Comparison of ENCODE assay signal across 16 cellular contexts in the genomic region with DNA sequence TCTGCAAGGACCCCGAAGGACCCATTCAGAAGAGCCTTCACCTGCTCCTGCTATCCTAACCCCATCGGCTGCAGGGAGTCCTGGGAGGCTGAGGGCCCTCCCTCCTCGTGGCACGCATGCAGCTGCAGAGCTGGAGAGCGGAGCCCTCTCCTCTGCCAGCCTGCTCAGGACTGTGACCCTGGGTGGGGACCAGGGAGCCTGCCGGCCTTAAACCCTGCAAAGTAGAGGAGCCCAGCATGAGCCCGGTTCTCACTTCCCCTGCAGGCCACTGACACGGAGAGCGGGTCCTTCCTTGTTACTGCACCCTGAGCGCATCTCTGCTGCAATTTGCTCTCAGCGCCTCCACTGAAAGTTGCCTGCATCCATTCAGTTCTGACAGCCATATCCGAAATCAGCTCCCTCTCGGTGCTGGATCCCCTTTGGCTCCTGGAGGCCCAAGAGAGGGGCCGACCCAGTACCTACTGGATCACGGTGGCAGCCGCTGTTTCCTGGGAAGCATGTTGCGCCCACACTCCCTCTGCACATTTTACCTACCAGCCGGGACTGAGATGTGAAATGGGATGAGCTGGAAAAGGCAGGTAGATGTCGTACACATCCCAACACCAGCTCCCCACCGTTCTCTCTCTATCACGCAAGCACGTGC.
DNase-seq lines count a peak whose midpoint lies in the region; ATAC-seq and TF ChIP-seq lines count a peak whose summit lies in the region.
"Had no signal": no experiment of that assay in that cellular context is flagged by ENCODE, and none has a peak within 500 bp of the region (broad histone marks: within the 10 kb centered on the region; RNA-seq: fewer than 3 reads in every experiment).

No MANE protein-coding gene starts in this region.

- H3K4me1 ChIP-seq in GM23338 (ENCODE audit: insufficient read depth) (peaks cover 7% of the 10 kb centered on the region), neuronal stem cell (ENCODE audit: control insufficient read depth in 2 of 2, insufficient read depth in 1 of 2, low read depth in 1 of 2, low read length in 2 of 2) (peaks cover 0 to 12% of the 10 kb centered on the region in 2 donors), vagina (no peaks in the 10 kb centered on the region)

- H3K36me3 ChIP-seq in GM23338 (ENCODE audit: insufficient read depth), result no peaks in the 10 kb centered on the region
- H3K36me3 ChIP-seq in neuronal stem cell (replicated peaks in 1 of 2; ENCODE audit: control insufficient read depth in 2 of 2, insufficient read depth in 2 of 2, low read length in 2 of 2), result no peaks in the 10 kb centered on the region
- no peaks in the 10 kb centered on the region for H3K36me3 ChIP-seq in vagina

- no CpG with 5 or more reads among the region's 22 CpGs for WGBS in neuronal stem cell (ENCODE audit: extremely low coverage in 2 of 2, insufficient read length in 2 of 2, insufficient replicate concordance in 1 of 2), 2 donors

- H3K27me3 ChIP-seq in GM23338 (ENCODE audit: insufficient read depth) (no peaks in the 10 kb centered on the region), neuronal stem cell (ENCODE audit: control insufficient read depth in 3 of 3, insufficient read depth in 3 of 3, low read depth in 1 of 3, low read length in 3 of 3) (no peaks in the 10 kb centered on the region), vagina (no peaks in the 10 kb centered on the region)

- intact Hi-C loops in vagina (cut with DNase I), result no loop called here

- H3K4me3 ChIP-seq in GM23338 (no peak overlapping the region), neuronal stem cell (ENCODE audit: low read length in 2 of 2) (no peak overlapping the region), vagina (no peak overlapping the region)
- H3K4me3 ChIP-seq: GM12878 had no signal

- no peak overlapping the region for H2BK120ac ChIP-seq in neuronal stem cell (ENCODE audit: low read depth, low read length)

- no peak for TF ChIP-seq POLR2A in vagina (IDR thresholded peaks at IDR 0.05)

- H4K91ac ChIP-seq in neuronal stem cell (ENCODE audit: low read depth, low read length, poor library complexity), result no peak overlapping the region

- no peaks in the 10 kb centered on the region for H4K20me1 ChIP-seq in GM23338 (replicated peaks; ENCODE audit: insufficient read depth)

- H3K9ac ChIP-seq in neuronal stem cell (ENCODE audit: low read depth, low read length, poor library complexity), result no peak overlapping the region

- H3K36me3 Mint-ChIP-seq in GM23338 (ENCODE audit: low read depth), result no peaks in the 10 kb centered on the region

- H3K9me3 ChIP-seq in neuronal stem cell (replicated peaks in 1 of 2; ENCODE audit: control insufficient read depth in 2 of 2, insufficient read depth in 1 of 2, low read depth in 1 of 2, low read length in 2 of 2) (no peaks in the 10 kb centered on the region), vagina (no peaks in the 10 kb centered on the region)

- peaks cover 26% of the 10 kb centered on the region for H3K4me1 Mint-ChIP-seq in GM23338
- H3K4me1 Mint-ChIP-seq: B cell had no signal

- H2AFZ ChIP-seq in GM23338, result no peak overlapping the region
- no peak overlapping the region for H2AFZ ChIP-seq in neuronal stem cell (ENCODE audit: low read length)

- no peak overlapping the region for H2BK5ac ChIP-seq in neuronal stem cell (ENCODE audit: low read length)

- peak overlapping the region; percentile 10 for H3K23ac ChIP-seq in neuronal stem cell (ENCODE audit: low read depth, low read length, poor library complexity)

- H2BK12ac ChIP-seq in neuronal stem cell (ENCODE audit: low read length), result no peak overlapping the region

- H3K27me3 Mint-ChIP-seq in GM23338 (ENCODE audit: insufficient read depth, low read depth, poor library complexity), result peaks cover 8% of the 10 kb centered on the region

- H3K9me3 Mint-ChIP-seq in GM23338, result no peaks in the 10 kb centered on the region
- H3K9me3 Mint-ChIP-seq: CD4-positive, alpha-beta T cell; HFFc6 had no signal

- H3K4me2 ChIP-seq in GM23338, result no peak overlapping the region
- H3K4me2 ChIP-seq in neuronal stem cell (ENCODE audit: insufficient read depth, low read length, poor library complexity, severe bottlenecking), result no peak overlapping the region

- H3K79me2 ChIP-seq in GM23338 (replicated peaks; ENCODE audit: insufficient read depth), result no peaks in the 10 kb centered on the region

- no peaks in the 10 kb centered on the region for H3F3A ChIP-seq in GM23338 (replicated peaks; ENCODE audit: low read depth)

- H3K4me3 Mint-ChIP-seq in GM23338, result no peak overlapping the region
- H3K4me3 Mint-ChIP-seq: B cell; CD4-positive, alpha-beta T cell; HFFc6 had no signal

- no peak overlapping the region for H3K27ac Mint-ChIP-seq in GM23338
- H3K27ac Mint-ChIP-seq: B cell; CD4-positive, alpha-beta T cell; HFFc6 had no signal

- H2AK5ac ChIP-seq in neuronal stem cell (ENCODE audit: low read depth, low read length), result peak overlapping the region; percentile 6

- H3K9me2 ChIP-seq in GM23338 (ENCODE audit: insufficient read depth), result no peaks in the 10 kb centered on the region

- H3K4ac ChIP-seq in neuronal stem cell (ENCODE audit: low read length), result no peak overlapping the region

- no peaks in the 10 kb centered on the region for H3K79me1 ChIP-seq in neuronal stem cell (ENCODE audit: low read depth, low read length)

- TF ChIP-seq CTCF in GM23338 (conservative IDR thresholded peaks at IDR 0.05; ENCODE audit: low read depth in 2 of 2) (no peak), vagina (IDR thresholded peaks at IDR 0.05) (no peak)

- H3K27ac ChIP-seq in GM23338 (ENCODE audit: low read depth) (no peak overlapping the region), neuronal stem cell (replicated peaks; ENCODE audit: low read length) (no peak overlapping the region), vagina (no peak overlapping the region)

- DNase-seq in GM23338 (ENCODE audit: low spot score), result no peak
- peak; percentile 26 for DNase-seq in ecto neural progenitor cell (ENCODE audit: low spot score)
- no peak for DNase-seq in neuronal stem cell (ENCODE audit: low spot score)
- peak; percentile 67 to 91 for DNase-seq in vagina (ENCODE audit: extremely low spot score in 2 of 2)
- DNase-seq in NCI-H748 treated with DMSO at 0.1 percent for 48 hours (lab: John Stamatoyannopoulos, UW), result no peak
- no peak for DNase-seq in NCI-H1092 treated with DMSO at 0.1 percent for 48 hours (lab: John Stamatoyannopoulos, UW)
- DNase-seq in NCI-H146 (lab: John Stamatoyannopoulos, UW), result no peak
- DNase-seq: C1 segment of cervical spinal cord; Calu3; CD4-positive, alpha-beta T cell; DMS 273 treated with DMSO at 0.1 percent for 48 hours; HCEC 1CT; HFFc6; IMR-90 had no signal

- H3K14ac ChIP-seq in neuronal stem cell (ENCODE audit: low read length), result no peak overlapping the region

- peak; percentile 11; the same call in 1 of the 3 replicates for ATAC-seq in GM23338
- ATAC-seq: GM12878 had no signal

- no peak overlapping the region for H2BK15ac ChIP-seq in neuronal stem cell (ENCODE audit: low read length)

- peak overlapping the region; percentile 20 for H3K18ac ChIP-seq in neuronal stem cell (ENCODE audit: low read length)

- H4K8ac ChIP-seq in neuronal stem cell (ENCODE audit: low read depth, low read length), result no peak overlapping the region

TF ChIP-seq in GM23338, 12 proteins besides CTCF, POLR2A, EP300 and RAD21 (continues in another document):
- TF ChIP-seq ZNF114 (CRISPR knock-in tag; IDR thresholded peaks at IDR 0.05) (no peak), JUNB (IDR thresholded peaks at IDR 0.05; ENCODE audit: unreplicated experiment) (no peak), POLR2AphosphoS5 (IDR thresholded peaks at IDR 0.05; ENCODE audit: low read depth) (no peak), STAT1 (IDR thresholded peaks at IDR 0.05; ENCODE audit: unreplicated experiment) (no peak)
- TF ChIP-seq, protein P1, sequence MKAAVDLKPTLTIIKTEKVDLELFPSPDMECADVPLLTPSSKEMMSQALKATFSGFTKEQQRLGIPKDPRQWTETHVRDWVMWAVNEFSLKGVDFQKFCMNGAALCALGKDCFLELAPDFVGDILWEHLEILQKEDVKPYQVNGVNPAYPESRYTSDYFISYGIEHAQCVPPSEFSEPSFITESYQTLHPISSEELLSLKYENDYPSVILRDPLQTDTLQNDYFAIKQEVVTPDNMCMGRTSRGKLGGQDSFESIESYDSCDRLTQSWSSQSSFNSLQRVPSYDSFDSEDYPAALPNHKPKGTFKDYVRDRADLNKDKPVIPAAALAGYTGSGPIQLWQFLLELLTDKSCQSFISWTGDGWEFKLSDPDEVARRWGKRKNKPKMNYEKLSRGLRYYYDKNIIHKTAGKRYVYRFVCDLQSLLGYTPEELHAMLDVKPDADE (IDR thresholded peaks at IDR 0.05), result no peak

Comparison
In these comparisons a context has a peak if more than half of its experiments do, and no peak if none do; other contexts are left out.
1. DNase-seq: peak in ecto neural progenitor cell (single experiment) and vagina (2 of 2); none in GM23338 (single experiment), neuronal stem cell (single experiment), NCI-H748 treated with DMSO at 0.1 percent for 48 hours (single experiment), NCI-H1092 treated with DMSO at 0.1 percent for 48 hours (single experiment) and NCI-H146 (single experiment).